8 cellular contexts compared by ENCODE assay signal in the genomic region with DNA sequence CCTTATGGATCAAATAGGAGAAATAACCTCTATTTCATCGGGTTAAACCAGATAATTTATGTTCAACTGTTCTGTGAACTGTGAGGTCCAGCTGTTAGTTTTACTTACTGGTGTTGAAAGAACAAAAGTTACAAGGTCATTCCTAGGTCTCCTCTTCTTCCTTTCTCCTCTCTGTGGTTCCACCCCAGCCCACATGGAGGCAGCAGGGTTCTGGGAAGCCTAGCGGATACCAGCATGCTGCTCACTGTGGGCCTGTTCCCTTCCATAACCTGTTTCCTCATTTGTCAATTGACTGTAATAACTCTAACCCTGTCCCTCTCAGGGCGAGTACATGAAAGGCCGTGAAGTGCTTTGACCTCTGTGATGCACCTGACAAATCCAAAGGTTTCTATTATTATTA. TPM values are rescaled to one million over a fixed set of nuclear protein-coding genes. Genes with fewer than 3 reads are reported as not detected.
DNase-seq lines count a peak whose midpoint lies in the region; ATAC-seq and TF ChIP-seq lines count a peak whose summit lies in the region.

No MANE protein-coding gene starts in this region.

- in situ Hi-C loops in G401 (cut with HindIII; ENCODE audit: low sequenced_read_pairs) (no loop called here), astrocyte of the cerebellum (cut with HindIII; ENCODE audit: low sequenced_read_pairs) (no loop called here)

- DNase-seq in G401 (ENCODE audit: low spot score) (peak; percentile 69), NCI-H1092 (lab: John Stamatoyannopoulos, UW) (peak; percentile 24), astrocyte of the cerebellum (ENCODE audit: low read depth) (no peak), iPS-NIHi11 (ENCODE audit: low spot score) (peak; percentile 80), substantia nigra (lab: John Stamatoyannopoulos, UW) (peak in 37 of 49 donors; percentile 11 to 83 (median 67))

- ATAC-seq in HG02798 (IDR thresholded peaks at IDR 0.05; ENCODE audit: poor library complexity, unreplicated experiment) (no peak), GM18867 (IDR thresholded peaks at IDR 0.05; ENCODE audit: unreplicated experiment) (no peak), HG02981 (IDR thresholded peaks at IDR 0.05; ENCODE audit: unreplicated experiment) (no peak)

- no peak overlapping the region for H3K27ac ChIP-seq in substantia nigra (ENCODE audit: low read depth, low read length, poor library complexity, severe bottlenecking)

- H3K4me3 ChIP-seq in astrocyte of the cerebellum (ENCODE audit: low read depth, low read length): no peak overlapping the region

- peak; percentile 72 for TF ChIP-seq CTCF in astrocyte of the cerebellum (IDR thresholded peaks at IDR 0.05; ENCODE audit: low read depth, low read length, missing control alignments)

RNA-seq across cellular contexts. Expression of gene RELT, which starts 27.8 kb away (rescaled TPM):
- 6.2 and 6.7 TPM in 2 replicates for total RNA-seq in G401 (2014; rRNA removed; shearing (Covaris generic))
